Comparison of ENCODE assay signal across 8 cellular contexts in genomic region chr19:58450836-58451357, GRCh38. TPM values are rescaled to one million over a fixed set of nuclear protein-coding genes. Genes with fewer than 3 reads are reported as not detected.
A peak's percentile ranks its signal among the peaks of the same experiment; 100 is the strongest.
DNase-seq lines count a peak whose midpoint lies in the region; ATAC-seq, FAIRE-seq and TF ChIP-seq lines count a peak whose summit lies in the region.

No MANE protein-coding gene starts in this region.

- H4K20me1 ChIP-seq in PC-3 (ENCODE audit: low read length): no peaks in the 10 kb centered on the region

- FAIRE-seq in pancreas (lab: Jason Lieb, UNC): no peak

- DNase-seq in PC-3 (peak; percentile 51), pancreas (peak in 1 of 6 donors; percentile 51), dedifferentiated amniotic fluid mesenchymal stem cell (ENCODE audit: extremely low spot score) (no peak), D341Med (ENCODE audit: low spot score) (no peak), cerebellum (ENCODE audit: low spot score) (no peak)

- H3K36me3 ChIP-seq in ACC112 (ENCODE audit: insufficient read depth, low read length) (no peaks in the 10 kb centered on the region), PC-3 (ENCODE audit: low read depth, low read length) (no peaks in the 10 kb centered on the region), pancreas (no peaks in the 10 kb centered on the region)

- POLR2A ChIA-PET in PC-3 (lab: Charles Lee; ENCODE audit: unreplicated experiment): interaction anchor here (0.7 kb wide), 1 partner anchor 32 kb away, joined by 3 read pairs; no protein-coding TSS in a partner anchor

- no peaks in the 10 kb centered on the region for H3F3A ChIP-seq in PC-3 (ENCODE audit: low read length, unreplicated experiment)

- TF ChIP-seq CTCF in PC-3 (conservative IDR thresholded peaks at IDR 0.05; ENCODE audit: low read depth, low read length): no peak
- TF ChIP-seq CTCF in pancreas (IDR thresholded peaks at IDR 0.05): no peak

- H2AFZ ChIP-seq in ACC112 (ENCODE audit: low read length, unreplicated experiment): peak overlapping the region; percentile 88
- H2AFZ ChIP-seq in PC-3 (ENCODE audit: low read length): peak overlapping the region; percentile 93

- H3K79me2 ChIP-seq in ACC112 (ENCODE audit: control insufficient read depth, insufficient read depth, low read length, unreplicated experiment) (no peaks in the 10 kb centered on the region), PC-3 (ENCODE audit: low read length) (peaks cover 4% of the 10 kb centered on the region; the same call in 1 of the 2 replicates)

- peaks cover 25% of the 10 kb centered on the region for H3K9me3 ChIP-seq in PC-3 (ENCODE audit: low read length)
- H3K9me3 ChIP-seq in pancreas: no peaks in the 10 kb centered on the region

- ATAC-seq in GM21360 (IDR thresholded peaks at IDR 0.05; ENCODE audit: unreplicated experiment) (peak; percentile 7), PC-3 (peak; percentile 52), esophagus mucosa (peak; percentile 34), pancreas (peak; percentile 51 to 67 (median 62))

- intact Hi-C loops in PC-3 (cut with micrococcal nuclease) (loop anchor here (1.0 to 2.0 kb wide), 2 partner anchors 42 to 70 kb away; partner anchors contain the start of gene ZNF837), pancreas (cut with DNase I) (no loop called here)

- no peaks in the 10 kb centered on the region for H3K9me2 ChIP-seq in PC-3 (replicated peaks; ENCODE audit: low read length)

- H3K4me3 ChIP-seq in ACC112 (ENCODE audit: low read depth, low read length) (peak overlapping the region; percentile 82), PC-3 (ENCODE audit: low read length) (peak overlapping the region; percentile 74), pancreas (peak overlapping the region; percentile 69 to 99 (median 85))

- H3K4me2 ChIP-seq in PC-3 (ENCODE audit: low read length): peak overlapping the region; percentile 90

- BruUV-seq in PC-3 (replicated peaks; lab: Mats Ljungman, UMichigan): no TSS peak

- 1 to 2% methylated on average over 11 of the region's 11 CpGs for WGBS in pancreas, 2 donors

- H3K27ac ChIP-seq in ACC112 (ENCODE audit: low read depth, low read length): no peak overlapping the region
- H3K27ac ChIP-seq in PC-3 (ENCODE audit: low read length): no peak overlapping the region
- peak overlapping the region; percentile 24 to 79 (median 56) for H3K27ac ChIP-seq in pancreas

- 0 out of 2 replicates have a peak overlapping the region, but pooled peaks have one; percentile 73 for H3K9ac ChIP-seq in PC-3 (ENCODE audit: low read length)

- CTCF ChIA-PET in PC-3 (lab: Charles Lee): interaction anchor here (0.6 to 1.0 kb wide), 2 partner anchors 15 to 68 kb away, joined by 3 read pairs; no protein-coding TSS in a partner anchor

- H3K27me3 ChIP-seq in ACC112 (ENCODE audit: insufficient read depth, low read length) (peaks cover 3% of the 10 kb centered on the region; the same call in 1 of the 2 replicates), PC-3 (ENCODE audit: low read length) (no peaks in the 10 kb centered on the region), pancreas (no peaks in the 10 kb centered on the region)

- no peaks in the 10 kb centered on the region for H3K4me1 ChIP-seq in ACC112 (ENCODE audit: control insufficient read depth, insufficient read depth, low read length, unreplicated experiment)
- peaks cover 5% of the 10 kb centered on the region for H3K4me1 ChIP-seq in PC-3 (ENCODE audit: insufficient read depth, low read length)
- H3K4me1 ChIP-seq in pancreas: peaks cover 0 to 3% (median 0%) of the 10 kb centered on the region in 3 donors

RNA-seq across cellular contexts. Expression of gene ZNF324B, which starts 0.5 kb away (rescaled TPM):
- total RNA-seq in PC-3 (2014; rRNA removed) (11.2 and 12.8 TPM in 2 replicates), esophagus mucosa (6.0 TPM), pancreas (1 to 10 TPM; 3.5 to 5.6 (median 4.2) TPM), cerebellum (12.4 TPM)
- 1 to 10 TPM; 3.0 to 4.5 TPM for polyA plus RNA-seq in pancreas

RNA-seq across cellular contexts. Expression of gene ZNF132, which starts 10.9 kb away (rescaled TPM):
- total RNA-seq in PC-3 (2014; rRNA removed): not detected in 2 replicates
- total RNA-seq in esophagus mucosa: 1.0 TPM
- 1 to 10 TPM; 1.4 to 6.1 (median 2.1) TPM for total RNA-seq in pancreas
- 1 to 10 TPM; 1.1 to 2.0 TPM for polyA plus RNA-seq in pancreas
- 16.2 TPM for total RNA-seq in cerebellum

RNA-seq across cellular contexts. Expression of gene ZNF324, which starts 16.0 kb away (rescaled TPM):
- total RNA-seq in PC-3 (2014; rRNA removed) (14.8 and 15.9 TPM in 2 replicates), esophagus mucosa (9.2 TPM), pancreas (1 to 10 TPM; 4.2 to 7.3 (median 6.3) TPM), cerebellum (22.6 TPM)
- polyA plus RNA-seq in pancreas: 1 to 10 TPM; 3.5 to 5.5 TPM

RNA-seq across cellular contexts. Expression of gene ZNF446, which starts 25.3 kb away (rescaled TPM):
- total RNA-seq in PC-3 (2014; rRNA removed): 8.9 and 13.4 TPM in 2 replicates
- 4.7 TPM for total RNA-seq in esophagus mucosa
- 1 to 10 TPM; 4.4 to 6.6 (median 5.1) TPM for total RNA-seq in pancreas
- polyA plus RNA-seq in pancreas: 10 to 100 TPM; 19.9 to 23.6 TPM
- 11.5 TPM for total RNA-seq in cerebellum

RNA-seq across cellular contexts. Expression of gene ZNF584, which starts 42.4 kb away (rescaled TPM):
- total RNA-seq in PC-3 (2014; rRNA removed) (49.2 and 73.8 TPM in 2 replicates), esophagus mucosa (6.5 TPM), pancreas (1 to 10 TPM; 4.3 to 8.5 (median 5.1) TPM), cerebellum (18.9 TPM)
- 1 to 10 TPM; 4.1 to 6.5 TPM for polyA plus RNA-seq in pancreas

Comparison
In these comparisons a context has a peak if more than half of its experiments do, and no peak if none do; other contexts are left out.
1. H3K27ac ChIP-seq: peak in pancreas (4 of 4); none in ACC112 (single experiment) and PC-3 (single experiment).
2. ATAC-seq: peak in every context shown above with its lines; median percentile 62 in pancreas; 52 in PC-3; 34 in esophagus mucosa; 7 in GM21360.
3. Peak in every context shown above with its lines, with median percentiles within 50 percentile points of each other: H3K4me3 ChIP-seq.